In genomic region chr6:53513056-53513455, GRCh38 we compare ENCODE assay signal across 19 cellular contexts.
"Had no signal": no experiment of that assay in that cellular context is flagged by ENCODE, and none has a peak within 500 bp of the region (broad histone marks: within the 10 kb centered on the region; RNA-seq: fewer than 3 reads in every experiment).

No MANE protein-coding gene starts in this region.

- H3K4me1 ChIP-seq: testis, upper lobe of right lung had no signal

- H3K27me3 ChIP-seq: testis, upper lobe of right lung had no signal

- H3K27me3 Mint-ChIP-seq: activated naive CD4-positive, alpha-beta T cell treated with anti-CD3 and anti-CD28 coated beads, Interleukin-2, amount 50 U/mL, for 24 hours; brain; dendritic cell treated with granulocyte-macrophage colony-stimulating factor and Interleukin-4, amounts not matched to agents 40 ng/mL and 50 ng/mL, for 4 days; memory B cell; naive thymus-derived CD4-positive, alpha-beta T cell; stimulated activated naive B cell treated with anti-CD40 and anti-IgM and Interleukin-4, amounts not matched to agents 10 μg/mL and 1 μg/mL and 100 μg/mL, for 72 hours had no signal

- DNase-seq: activated gamma-delta T cell treated with Interleukin-2 at 50 U/mL for 16 hours; activated T-cell treated with anti-CD3 and anti-CD28 coated beads, Interleukin-2, amount 50 U/mL, for 1 hour; anterior cingulate cortex; effector CD8-positive, alpha-beta T cell; hypothalamus; naive thymus-derived CD4-positive, alpha-beta T cell; stimulated activated CD4-positive, alpha-beta T cell treated with anti-CD3 and anti-CD28 coated beads, Interleukin-1b, Interleukin-23, amount 100 ng/mL, for 48 hours; stimulated activated naive B cell treated with anti-CD40 and anti-IgM and Interleukin-4, amounts not matched to agents 10 μg/mL and 1 μg/mL and 100 μg/mL, for 72 hours; T-helper 1 cell; testis; upper lobe of right lung had no signal

- H3K4me3 Mint-ChIP-seq: activated naive CD4-positive, alpha-beta T cell treated with anti-CD3 and anti-CD28 coated beads, Interleukin-2, amount 50 U/mL, for 24 hours; brain; dendritic cell treated with granulocyte-macrophage colony-stimulating factor and Interleukin-4, amounts not matched to agents 40 ng/mL and 50 ng/mL, for 4 days; memory B cell; naive thymus-derived CD4-positive, alpha-beta T cell; neural crest cell; stimulated activated naive B cell treated with anti-CD40 and anti-IgM and Interleukin-4, amounts not matched to agents 10 μg/mL and 1 μg/mL and 100 μg/mL, for 72 hours; WTC11 had no signal

- H3K27ac Mint-ChIP-seq: activated naive CD4-positive, alpha-beta T cell treated with anti-CD3 and anti-CD28 coated beads, Interleukin-2, amount 50 U/mL, for 24 hours; dendritic cell treated with granulocyte-macrophage colony-stimulating factor and Interleukin-4, amounts not matched to agents 40 ng/mL and 50 ng/mL, for 4 days; memory B cell; naive thymus-derived CD4-positive, alpha-beta T cell; stimulated activated naive B cell treated with anti-CD40 and anti-IgM and Interleukin-4, amounts not matched to agents 10 μg/mL and 1 μg/mL and 100 μg/mL, for 72 hours; WTC11 had no signal

- H3K9me3 Mint-ChIP-seq: activated naive CD4-positive, alpha-beta T cell treated with anti-CD3 and anti-CD28 coated beads, Interleukin-2, amount 50 U/mL, for 24 hours; brain; dendritic cell treated with granulocyte-macrophage colony-stimulating factor and Interleukin-4, amounts not matched to agents 40 ng/mL and 50 ng/mL, for 4 days; memory B cell; naive thymus-derived CD4-positive, alpha-beta T cell; neural crest cell; stimulated activated naive B cell treated with anti-CD40 and anti-IgM and Interleukin-4, amounts not matched to agents 10 μg/mL and 1 μg/mL and 100 μg/mL, for 72 hours; WTC11 had no signal

- FAIRE-seq: frontal cortex, TTC549 had no signal

- H3K27ac ChIP-seq: testis, upper lobe of right lung had no signal

- H3K4me1 Mint-ChIP-seq: activated naive CD4-positive, alpha-beta T cell treated with anti-CD3 and anti-CD28 coated beads, Interleukin-2, amount 50 U/mL, for 24 hours; brain; memory B cell; stimulated activated naive B cell treated with anti-CD40 and anti-IgM and Interleukin-4, amounts not matched to agents 10 μg/mL and 1 μg/mL and 100 μg/mL, for 72 hours; WTC11 had no signal

- ATAC-seq: naive thymus-derived CD4-positive, alpha-beta T cell; stimulated activated naive B cell treated with anti-CD40 and anti-IgM and Interleukin-4, amounts not matched to agents 10 μg/mL and 1 μg/mL and 100 μg/mL, for 72 hours; upper lobe of right lung; WTC11 had no signal

- H3K4me3 ChIP-seq: testis, upper lobe of right lung had no signal

- H3K9me3 ChIP-seq: testis, upper lobe of right lung had no signal
